13 cellular contexts compared by ENCODE assay signal in genomic region chr15:61049934-61050333, GRCh38.
A peak's percentile ranks its signal among the peaks of the same experiment; 100 is the strongest.
DNase-seq lines count a peak whose midpoint lies in the region; TF ChIP-seq lines count a peak whose summit lies in the region.
"Had no signal": no experiment of that assay in that cellular context is flagged by ENCODE, and none has a peak within 500 bp of the region (broad histone marks: within the 10 kb centered on the region; RNA-seq: fewer than 3 reads in every experiment).

No MANE protein-coding gene starts in this region.

- H3F3A ChIP-seq in neural progenitor cell (ENCODE audit: low read depth) = peaks cover 6% of the 10 kb centered on the region

- H4K20me1 ChIP-seq in neural progenitor cell (ENCODE audit: low read depth) = no peaks in the 10 kb centered on the region

- no peak overlapping the region for H3K27ac Mint-ChIP-seq in neural progenitor cell
- H3K27ac Mint-ChIP-seq: type B pancreatic cell had no signal

- H3K4me3 Mint-ChIP-seq in neural progenitor cell = no peak overlapping the region
- H3K4me3 Mint-ChIP-seq: type B pancreatic cell had no signal

- no peak for TF ChIP-seq CTCF in neural progenitor cell (IDR thresholded peaks at IDR 0.05)

- no peaks in the 10 kb centered on the region for H3K27me3 Mint-ChIP-seq in neural progenitor cell (ENCODE audit: insufficient read depth, low read depth)

- H2AFZ ChIP-seq in neural progenitor cell (replicated peaks) = no peak overlapping the region

- H3K9me3 ChIP-seq in SJSA1 (replicated peaks) (no peaks in the 10 kb centered on the region), neural progenitor cell (ENCODE audit: low read depth) (no peaks in the 10 kb centered on the region)
- H3K9me3 ChIP-seq: adrenal gland had no signal

- H3K36me3 Mint-ChIP-seq in neural progenitor cell = no peaks in the 10 kb centered on the region
- H3K36me3 Mint-ChIP-seq: type B pancreatic cell had no signal

- H3K36me3 ChIP-seq in SJSA1 (no peaks in the 10 kb centered on the region), neural progenitor cell (no peaks in the 10 kb centered on the region)
- H3K36me3 ChIP-seq: adrenal gland had no signal

- H3K4me3 ChIP-seq in SJSA1 (no peak overlapping the region), neural progenitor cell (no peak overlapping the region)
- H3K4me3 ChIP-seq: adrenal gland had no signal

- DNase-seq in NK-92 treated with Interleukin-12 subunit alpha and Interleukin-12 subunit beta, amount 100 ng/mL, for 24 hours (lab: John Stamatoyannopoulos, UW) = peak; percentile 43
- no peak for DNase-seq in NK-92 (lab: John Stamatoyannopoulos, UW; ENCODE audit: unreplicated experiment)
- peak; percentile 48 to 59 for DNase-seq in SJSA1 (ENCODE audit: low read depth in 1 of 2, low spot score in 2 of 2)
- peak; percentile 39 for DNase-seq in fibroblast of peridontal ligament (ENCODE audit: extremely low read depth)
- DNase-seq in stromal cell of bone marrow (ENCODE audit: low read depth) = peak; percentile 56
- DNase-seq in HUDEP-2 (lab: John Stamatoyannopoulos, UW; ENCODE audit: unreplicated experiment in 76 of 76) = no peak
- DNase-seq in NCI-H1105 treated with DMSO at 0.1 percent for 48 hours (lab: John Stamatoyannopoulos, UW) = no peak
- no peak for DNase-seq in neural progenitor cell (ENCODE audit: low spot score)
- DNase-seq: adrenal gland, NCI-H345, RPMI8226 had no signal

- H3K4me2 ChIP-seq in neural progenitor cell = no peak overlapping the region

- no peak overlapping the region for H3K27ac ChIP-seq in SJSA1
- no peak overlapping the region for H3K27ac ChIP-seq in neural progenitor cell
- H3K27ac ChIP-seq: 22Rv1, adrenal gland had no signal

- H3K9ac ChIP-seq in neural progenitor cell = no peak overlapping the region

- peaks cover 22% of the 10 kb centered on the region for H3K4me1 Mint-ChIP-seq in neural progenitor cell

- no peaks in the 10 kb centered on the region for H3K27me3 ChIP-seq in SJSA1 (replicated peaks)
- H3K27me3 ChIP-seq in neural progenitor cell = no peaks in the 10 kb centered on the region
- H3K27me3 ChIP-seq: adrenal gland had no signal

- H3K79me2 ChIP-seq in neural progenitor cell (ENCODE audit: low read depth) = no peaks in the 10 kb centered on the region

- H3K9me3 Mint-ChIP-seq in neural progenitor cell = no peaks in the 10 kb centered on the region
- H3K9me3 Mint-ChIP-seq: type B pancreatic cell had no signal

- H3K4me1 ChIP-seq in SJSA1 (replicated peaks) (peaks cover 23% of the 10 kb centered on the region), neural progenitor cell (peaks cover 17% of the 10 kb centered on the region)
- H3K4me1 ChIP-seq: adrenal gland had no signal

Comparison
In these comparisons a context has a peak if more than half of its experiments do, and no peak if none do; other contexts are left out.
1. DNase-seq: peak in NK-92 treated with Interleukin-12 subunit alpha and Interleukin-12 subunit beta, amount 100 ng/mL, for 24 hours (single experiment), SJSA1 (2 of 2), fibroblast of peridontal ligament (single experiment) and stromal cell of bone marrow (single experiment); none in NK-92 (single experiment), HUDEP-2 (0 of 76), NCI-H1105 treated with DMSO at 0.1 percent for 48 hours (single experiment) and neural progenitor cell (single experiment).